Comparison of ENCODE assay signal across 22 cellular contexts in genomic region chr10:106311590-106311989, GRCh38.
DNase-seq lines count a peak whose midpoint lies in the region; TF ChIP-seq lines count a peak whose summit lies in the region.
"Had no signal": no experiment of that assay in that cellular context is flagged by ENCODE, and none has a peak within 500 bp of the region (broad histone marks: within the 10 kb centered on the region; RNA-seq: fewer than 3 reads in every experiment).

No MANE protein-coding gene starts in this region.

- H3K4me1 ChIP-seq in thyroid gland: peaks cover 0 to 10% of the 10 kb centered on the region in 2 donors
- H3K4me1 ChIP-seq: BLaER1 had no signal

- TF ChIP-seq CTCF in cardiac fibroblast (IDR thresholded peaks at IDR 0.05; ENCODE audit: low read depth, low read length) (no peak), thyroid gland (IDR thresholded peaks at IDR 0.05) (no peak)

- 16 to 22% methylated on average over 4 of the region's 4 CpGs for WGBS in thyroid gland, 2 donors

- DNase-seq in NCI-H69 (lab: John Stamatoyannopoulos, UW) (peak; percentile 2), cardiac fibroblast (ENCODE audit: low read depth in 2 of 2) (peak; percentile 4 to 17), left kidney (ENCODE audit: low read depth, low spot score) (peak; percentile 9), thyroid gland (peak; percentile 81 to 82), inferior parietal cortex (ENCODE audit: extremely low spot score) (no peak), NCI-H1694 treated with DMSO at 0.1 percent for 48 hours (lab: John Stamatoyannopoulos, UW) (no peak)
- DNase-seq in activated naive CD4-positive, alpha-beta T cell treated with Interleukin-2 at 50 U/mL for 16 hours: no peak
- DNase-seq: CD4-positive, alpha-beta T cell; COR-L47; DND-41; IMR-90; NCI-H1092 treated with DMSO at 0.1 percent for 48 hours; NCI-H1436 treated with DMSO at 0.1 percent for 48 hours; NCI-H2029 treated with DMSO at 0.1 percent for 48 hours; NCI-H226; NCI-H524; PC-9; RPMI8226; SHP77; SK-N-SH had no signal

- H3K27me3 ChIP-seq in thyroid gland: no peaks in the 10 kb centered on the region
- H3K27me3 ChIP-seq: BLaER1 had no signal

- no peaks in the 10 kb centered on the region for H3K36me3 ChIP-seq in thyroid gland
- H3K36me3 ChIP-seq: BLaER1 had no signal

- H3K9me3 ChIP-seq in thyroid gland: no peaks in the 10 kb centered on the region
- H3K9me3 ChIP-seq: BLaER1, SK-N-SH had no signal

- no peak for TF ChIP-seq POLR2A in thyroid gland (IDR thresholded peaks at IDR 0.05)

- H3K4me3 ChIP-seq in cardiac fibroblast (replicated peaks in 1 of 2; ENCODE audit: low read depth in 2 of 2, low read length in 2 of 2) (no peak overlapping the region), thyroid gland (replicated peaks in 1 of 3) (no peak overlapping the region)
- H3K4me3 ChIP-seq: BLaER1, PC-9 had no signal

- no peak overlapping the region for H3K27ac ChIP-seq in thyroid gland
- H3K27ac ChIP-seq: BLaER1, KMS-11, PC-9 had no signal

- intact Hi-C loops in thyroid gland (cut with DNase I): no loop called here

Comparison
In these comparisons a context has a peak if more than half of its experiments do, and no peak if none do; other contexts are left out.
1. DNase-seq: peak in NCI-H69 (single experiment), cardiac fibroblast (2 of 2), left kidney (single experiment) and thyroid gland (2 of 2); none in inferior parietal cortex (single experiment), NCI-H1694 treated with DMSO at 0.1 percent for 48 hours (single experiment) and activated naive CD4-positive, alpha-beta T cell treated with Interleukin-2 at 50 U/mL for 16 hours (single experiment).